Comparison of ENCODE assay signal across 8 cellular contexts in genomic region chr15:101068961-101069734, GRCh38.
DNase-seq lines count a peak whose midpoint lies in the region; ATAC-seq, FAIRE-seq and TF ChIP-seq lines count a peak whose summit lies in the region.
"Had no signal": no experiment of that assay in that cellular context is flagged by ENCODE, and none has a peak within 500 bp of the region (broad histone marks: within the 10 kb centered on the region; RNA-seq: fewer than 3 reads in every experiment).

No MANE protein-coding gene starts in this region.

- no peaks in the 10 kb centered on the region for H3K9me2 ChIP-seq in Loucy (replicated peaks; ENCODE audit: low read depth, low read length)

- TF ChIP-seq POLR2A in H1 (IDR thresholded peaks at IDR 0.05; ENCODE audit: control extremely low read depth in 1 of 2, low read depth in 2 of 2, low read length in 2 of 2) (peak in 1 of 2 experiments; percentile 56; a peak in 2 of 3 replicates), upper lobe of left lung (IDR thresholded peaks at IDR 0.05) (no peak)

- H3K23ac ChIP-seq in H1 (ENCODE audit: insufficient read length) = no peak overlapping the region

- no peak overlapping the region for H3K4me2 ChIP-seq in Loucy (ENCODE audit: low read depth, low read length, poor library complexity, severe bottlenecking)
- peak overlapping the region; percentile 65 to 69 for H3K4me2 ChIP-seq in H1 (ENCODE audit: insufficient read depth in 1 of 2, low read depth in 2 of 2, low read length in 2 of 2)

- H3K14ac ChIP-seq in H1 (ENCODE audit: insufficient read length) = no peak overlapping the region

- H2AK5ac ChIP-seq in H1 (ENCODE audit: low read depth, low read length) = peak overlapping the region; percentile 100; the same call in 1 of the 2 replicates

- H3K4ac ChIP-seq in H1 (replicated peaks; ENCODE audit: insufficient read length, low read depth, low read length) = peak overlapping the region; percentile 99

- no peaks in the 10 kb centered on the region for H3F3A ChIP-seq in Loucy (ENCODE audit: low read depth)

- H3K27me3 ChIP-seq in Loucy (ENCODE audit: insufficient read depth, low read length, poor library complexity, severe bottlenecking) = no peaks in the 10 kb centered on the region
- H3K27me3 ChIP-seq in H1 (replicated peaks in 1 of 4; ENCODE audit: control insufficient read depth in 3 of 4, extremely low read depth in 1 of 4, insufficient read depth in 3 of 4, low read length in 3 of 4) = no peaks in the 10 kb centered on the region
- no peaks in the 10 kb centered on the region for H3K27me3 ChIP-seq in upper lobe of left lung

- TF ChIP-seq EP300 in H1 (IDR thresholded peaks at IDR 0.05; ENCODE audit: borderline replicate concordance in 1 of 2, low read depth in 2 of 2, low read length in 2 of 2) (peak in 1 of 2 experiments; percentile 89; a peak in 1 of 3 replicates), upper lobe of left lung (IDR thresholded peaks at IDR 0.05) (no peak)

- H3K36me3 ChIP-seq in Loucy (ENCODE audit: insufficient read depth, low read length) (no peaks in the 10 kb centered on the region), H1 (ENCODE audit: control insufficient read depth in 2 of 4, insufficient read depth in 4 of 4, low read length in 3 of 4) (no peaks in the 10 kb centered on the region), upper lobe of left lung (peaks cover 0 to 23% (median 9%) of the 10 kb centered on the region in 4 donors)

- no peaks in the 10 kb centered on the region; the same call in 1 of the 2 replicates for H3K23me2 ChIP-seq in H1 (ENCODE audit: low read depth, low read length)

- H3K27ac ChIP-seq in H1 (ENCODE audit: low read depth, low read length) (peak overlapping the region; percentile 92), upper lobe of left lung (peak overlapping the region; percentile 6 to 51 (median 39))

- peak overlapping the region; percentile 98 for H2BK20ac ChIP-seq in H1 (ENCODE audit: low read length)

- H3K9me3 ChIP-seq in Loucy (ENCODE audit: insufficient read depth, low read depth, low read length) = no peaks in the 10 kb centered on the region
- H3K9me3 ChIP-seq in H1 (ENCODE audit: insufficient read depth in 2 of 2, low read depth in 1 of 2, low read length in 1 of 2) = peaks cover 0 to 3% of the 10 kb centered on the region in 2 experiments; a peak in 1 of 4 replicates
- no peaks in the 10 kb centered on the region for H3K9me3 ChIP-seq in upper lobe of left lung

- no peaks in the 10 kb centered on the region for H4K20me1 ChIP-seq in Loucy (ENCODE audit: insufficient read depth, low read length, poor library complexity, severe bottlenecking)
- H4K20me1 ChIP-seq in H1 (replicated peaks in 1 of 2; ENCODE audit: control insufficient read depth in 1 of 2, insufficient read depth in 2 of 2, low read length in 2 of 2) = no peaks in the 10 kb centered on the region

- peak overlapping the region; percentile 78 for H4K5ac ChIP-seq in H1 (ENCODE audit: insufficient read length, low read depth, low read length)

- POLR2A ChIA-PET in H1 (lab: Charles Lee; ENCODE audit: partially characterized antibody) = interaction anchor here (0.8 to 4.7 kb wide), 16 partner anchors 8 to 183 kb away, joined by 3 to 14 read pairs (median 6); partner anchors contain the start of gene CHSY1

- H3K18ac ChIP-seq in H1 (ENCODE audit: extremely low read depth, low read length) = peak overlapping the region; percentile 99

- CTCF ChIA-PET in H1 (lab: Charles Lee; ENCODE audit: partially characterized antibody) = interaction anchor here (0.6 to 4.2 kb wide), 25 partner anchors 12 to 224 kb away, joined by 3 to 30 read pairs (median 4); no protein-coding TSS in a partner anchor

- H2BK5ac ChIP-seq in H1 (ENCODE audit: low read depth, low read length) = peak overlapping the region; percentile 100

- H4K91ac ChIP-seq in H1 (replicated peaks; ENCODE audit: insufficient read length, low read length) = peak overlapping the region; percentile 100

- WGBS in H1 (ENCODE audit: extremely low coverage in 1 of 2, insufficient coverage in 1 of 2, insufficient read length in 1 of 2, insufficient replicate concordance in 2 of 2, low coverage in 1 of 2, low lambda C conversion rate in 2 of 2, missing lambda C conversion rate in 1 of 2), 2 experiments = 2% methylated on average over 15 of the region's 15 CpGs; no CpG with 5 or more reads in 1 of the 2 experiments
- 66 to 69% methylated on average over 14 to 15 of the region's 15 CpGs for WGBS in upper lobe of left lung, 2 donors

- no peak for TF ChIP-seq CTCF in Loucy (conservative IDR thresholded peaks at IDR 0.05; ENCODE audit: low read length)
- TF ChIP-seq CTCF in H1 (IDR thresholded peaks at IDR 0.05; ENCODE audit: control extremely low read depth in 1 of 3, insufficient read depth in 1 of 3, low read depth in 1 of 3, low read length in 3 of 3) = peak in 2 of 3 experiments; percentile 44 to 59; a peak in 3 of 4 replicates
- peak in 1 of 6 experiments; percentile 14 for TF ChIP-seq CTCF in upper lobe of left lung (IDR thresholded peaks at IDR 0.05)

- H3K9ac ChIP-seq in Loucy (ENCODE audit: low read depth, low read length, poor library complexity, severe bottlenecking) = peak overlapping the region; percentile 53
- H3K9ac ChIP-seq in H1 (replicated peaks in 1 of 4; ENCODE audit: extremely low read depth in 1 of 4, low read depth in 3 of 4, low read length in 3 of 4) = peak overlapping the region in 2 of 4 experiments; percentile 35 to 57; a peak in 4 of 7 replicates

- H2BK120ac ChIP-seq in H1 (replicated peaks; ENCODE audit: low read depth, low read length) = peak overlapping the region; percentile 100

- peak; percentile 16 to 21 for ATAC-seq in upper lobe of left lung (ENCODE audit: low FRiP score in 2 of 2)
- no peak for ATAC-seq in GM21619 (IDR thresholded peaks at IDR 0.05; ENCODE audit: unreplicated experiment)

- H3K4me1 ChIP-seq in Loucy (ENCODE audit: insufficient read depth, low read length, poor library complexity, severe bottlenecking) (peaks cover 27% of the 10 kb centered on the region), H1 (replicated peaks in 1 of 4; ENCODE audit: control insufficient read depth in 3 of 4, insufficient read depth in 4 of 4, low read length in 3 of 4) (peaks cover 23 to 42% (median 31%) of the 10 kb centered on the region in 4 experiments), upper lobe of left lung (peaks cover 11 to 20% (median 17%) of the 10 kb centered on the region in 4 donors)

- H2BK12ac ChIP-seq in H1 (ENCODE audit: low read depth, low read length) = peak overlapping the region; percentile 97

- H3K79me1 ChIP-seq in H1 (ENCODE audit: low read depth, low read length) = no peaks in the 10 kb centered on the region

- H4K8ac ChIP-seq in H1 (ENCODE audit: extremely low read depth, insufficient read depth, low read length) = peak overlapping the region; percentile 76

- no peak overlapping the region for H2AFZ ChIP-seq in Loucy (ENCODE audit: low read length)
- H2AFZ ChIP-seq in H1 (ENCODE audit: low read length) = no peak overlapping the region

- H2BK15ac ChIP-seq in H1 (ENCODE audit: low read length) = no peak overlapping the region

- no peak overlapping the region for H3K4me3 ChIP-seq in Loucy (ENCODE audit: low read length, poor library complexity, severe bottlenecking)
- peak overlapping the region in 3 of 4 experiments; percentile 26 to 44 (median 34); a peak in 4 of 8 replicates for H3K4me3 ChIP-seq in H1 (ENCODE audit: extremely low read depth in 1 of 4, insufficient read depth in 2 of 4, low read depth in 3 of 4, low read length in 4 of 4)
- H3K4me3 ChIP-seq in upper lobe of left lung = no peak overlapping the region

- peak; percentile 96 for FAIRE-seq in H1 (lab: Jason Lieb, UNC)

- peak overlapping the region; percentile 94 for H3K56ac ChIP-seq in H1 (replicated peaks; ENCODE audit: insufficient read length, low read depth, low read length)

- DNase-seq in H1 (ENCODE audit: low read depth in 1 of 2, low spot score in 2 of 2) (peak; percentile 85 to 94), left kidney (ENCODE audit: low read depth, low spot score) (peak; percentile 84), upper lobe of left lung (no peak), NCI-H187 (lab: John Stamatoyannopoulos, UW) (no peak)
- DNase-seq in activated CD4-positive, alpha-beta T cell treated with anti-CD3 and anti-CD28 coated beads, Interleukin-2, amount 50 U/mL, for 48 hours = no peak
- DNase-seq: activated T-cell treated with anti-CD3 and anti-CD28 coated beads, Interleukin-2, amount 50 U/mL, for 1 hour had no signal

- no peaks in the 10 kb centered on the region for H3K79me2 ChIP-seq in Loucy (ENCODE audit: insufficient read depth, low read length)
- H3K79me2 ChIP-seq in H1 (ENCODE audit: control insufficient read depth in 1 of 2, insufficient read depth in 2 of 2, low read length in 2 of 2) = no peaks in the 10 kb centered on the region

- TF ChIP-seq RAD21 in H1 (IDR thresholded peaks at IDR 0.05 in 1 of 2, conservative IDR thresholded peaks at IDR 0.05 in 1 of 2; ENCODE audit: low read depth in 2 of 2, low read length in 2 of 2) = peak; percentile 46 to 68

TF ChIP-seq in H1, 55 proteins besides CTCF, POLR2A, EP300 and RAD21 (continues in another document):
- no peak for TF ChIP-seq GTF2F1 (IDR thresholded peaks at IDR 0.05; ENCODE audit: borderline replicate concordance, low read depth, low read length)
- peak; percentile 68 for TF ChIP-seq KDM1A (IDR thresholded peaks at IDR 0.05; ENCODE audit: borderline replicate concordance, low read length)
- TF ChIP-seq HDAC2 (IDR thresholded peaks at IDR 0.05; ENCODE audit: borderline replicate concordance in 1 of 2, low read depth in 2 of 2, low read length in 2 of 2) = peak in 1 of 2 experiments; percentile 94; a peak in 2 of 4 replicates
- TF ChIP-seq YY1 (IDR thresholded peaks at IDR 0.05; ENCODE audit: low read depth, low read length) = peak; percentile 6; the same call in 1 of the 2 replicates
- TF ChIP-seq BRCA1 (IDR thresholded peaks at IDR 0.05; ENCODE audit: low read depth, low read length) = no peak
- TF ChIP-seq RFX5 (IDR thresholded peaks at IDR 0.05; ENCODE audit: borderline replicate concordance, low read depth, low read length) = no peak
- no peak for TF ChIP-seq SP2 (IDR thresholded peaks at IDR 0.05; ENCODE audit: low read length)
- no peak for TF ChIP-seq SIRT6 (IDR thresholded peaks at IDR 0.05; ENCODE audit: low read length)
- TF ChIP-seq POLR2AphosphoS5 (IDR thresholded peaks at IDR 0.05; ENCODE audit: low read depth, low read length) = 0 out of 2 replicates have a peak, but pooled peaks have one; percentile 32
- peak; percentile 36 to 45; a peak in 1 of 4 replicates for TF ChIP-seq SIN3A (conservative IDR thresholded peaks at IDR 0.05 in 1 of 2, IDR thresholded peaks at IDR 0.05 in 1 of 2; ENCODE audit: low read depth in 1 of 2, low read length in 2 of 2)
- TF ChIP-seq SP4 (IDR thresholded peaks at IDR 0.05; ENCODE audit: low read length) = no peak; the same call in 1 of the 2 replicates
- TF ChIP-seq ZNF274 (IDR thresholded peaks at IDR 0.05; ENCODE audit: borderline replicate concordance, extremely low read depth, low read length) = no peak
- 0 out of 2 replicates have a peak, but pooled peaks have one; percentile 46 for TF ChIP-seq TCF12 (IDR thresholded peaks at IDR 0.05; ENCODE audit: low read depth, low read length)
- TF ChIP-seq EGR1 (IDR thresholded peaks at IDR 0.05; ENCODE audit: borderline replicate concordance, low read depth, low read length) = no peak

Comparison
In these comparisons a context has a peak if more than half of its experiments do, and no peak if none do; other contexts are left out.
1. H3K4me3 ChIP-seq: peak in H1 (3 of 4); none in Loucy (single experiment) and upper lobe of left lung (0 of 4).
2. DNase-seq: peak in H1 (2 of 2) and left kidney (single experiment); none in upper lobe of left lung (0 of 2), NCI-H187 (0 of 2) and activated CD4-positive, alpha-beta T cell treated with anti-CD3 and anti-CD28 coated beads, Interleukin-2, amount 50 U/mL, for 48 hours (0 of 2).